In genomic region chr7:66413379-66414114, GRCh38 we compare ENCODE assay signal across 8 cellular contexts.
DNase-seq lines count a peak whose midpoint lies in the region; ATAC-seq and TF ChIP-seq lines count a peak whose summit lies in the region.

No MANE protein-coding gene starts in this region.

- CTCF ChIA-PET in activated CD8-positive, alpha-beta memory T cell treated with anti-CD3 and anti-CD28 coated beads, Interleukin-2, amount 10 ng/mL, durations not matched to agents 7 days and 5 days (lab: Charles Lee), result interaction anchor here (0.7 to 2.2 kb wide), 6 partner anchors 8 to 584 kb away, joined by 3 to 8 read pairs (median 3); no protein-coding TSS in a partner anchor

- no peaks in the 10 kb centered on the region for H3K27me3 Mint-ChIP-seq in activated CD8-positive, alpha-beta memory T cell treated with anti-CD3 and anti-CD28 coated beads, Interleukin-2, amount 10 ng/mL, durations not matched to agents 7 days and 5 days

- TF ChIP-seq CTCF in lung (IDR thresholded peaks at IDR 0.05; ENCODE audit: control extremely low read depth, extremely low read depth), result no peak

- peaks cover 25% of the 10 kb centered on the region for H3K4me1 Mint-ChIP-seq in activated CD8-positive, alpha-beta memory T cell treated with anti-CD3 and anti-CD28 coated beads, Interleukin-2, amount 10 ng/mL, durations not matched to agents 7 days and 5 days

- peak; percentile 59 for ATAC-seq in HG02610 (IDR thresholded peaks at IDR 0.05; ENCODE audit: unreplicated experiment)
- ATAC-seq in activated CD8-positive, alpha-beta memory T cell treated with anti-CD3 and anti-CD28 coated beads, Interleukin-2, amount 10 ng/mL, durations not matched to agents 7 days and 5 days, result peak; percentile 86
- peak; percentile 82 for ATAC-seq in lung (ENCODE audit: insufficient read depth, low FRiP score)

- no peaks in the 10 kb centered on the region for H3K36me3 ChIP-seq in effector memory CD4-positive, alpha-beta T cell (ENCODE audit: control insufficient read depth, insufficient read depth, low read length)
- peaks cover 0 to 5% of the 10 kb centered on the region in 2 donors for H3K36me3 ChIP-seq in lung (ENCODE audit: control insufficient read depth in 2 of 2, insufficient read depth in 2 of 2, low read length in 2 of 2)

- no peaks in the 10 kb centered on the region for H3K36me3 Mint-ChIP-seq in activated CD8-positive, alpha-beta memory T cell treated with anti-CD3 and anti-CD28 coated beads, Interleukin-2, amount 10 ng/mL, durations not matched to agents 7 days and 5 days

- peak overlapping the region; percentile 21 for H3K27ac ChIP-seq in effector memory CD4-positive, alpha-beta T cell (ENCODE audit: insufficient read depth, low read length, poor library complexity, severe bottlenecking)
- no peak overlapping the region for H3K27ac ChIP-seq in lung (ENCODE audit: low read depth in 1 of 2, low read length in 1 of 2)

- no peaks in the 10 kb centered on the region for H3K9me3 ChIP-seq in effector memory CD4-positive, alpha-beta T cell (ENCODE audit: control insufficient read depth, low read length)
- H3K9me3 ChIP-seq in lung (ENCODE audit: control insufficient read depth in 2 of 2, insufficient read depth in 1 of 2, low read length in 1 of 2), result no peaks in the 10 kb centered on the region

- H3K4me3 Mint-ChIP-seq in activated CD8-positive, alpha-beta memory T cell treated with anti-CD3 and anti-CD28 coated beads, Interleukin-2, amount 10 ng/mL, durations not matched to agents 7 days and 5 days, result peak overlapping the region; percentile 60

- H3K4me3 ChIP-seq in effector memory CD4-positive, alpha-beta T cell (ENCODE audit: insufficient read depth, low read depth, low read length, poor library complexity, severe bottlenecking), result peak overlapping the region; percentile 56
- peak overlapping the region; percentile 41 for H3K4me3 ChIP-seq in lung

- no peaks in the 10 kb centered on the region for H3K9me3 Mint-ChIP-seq in activated CD8-positive, alpha-beta memory T cell treated with anti-CD3 and anti-CD28 coated beads, Interleukin-2, amount 10 ng/mL, durations not matched to agents 7 days and 5 days (ENCODE audit: low read depth)

- H3K27me3 ChIP-seq in effector memory CD4-positive, alpha-beta T cell (replicated peaks; ENCODE audit: control insufficient read depth, insufficient read depth, low read length, poor library complexity, severe bottlenecking), result no peaks in the 10 kb centered on the region
- H3K27me3 ChIP-seq in lung (ENCODE audit: control insufficient read depth, insufficient read depth), result no peaks in the 10 kb centered on the region

- WGBS in lung, 2 donors, result 3 to 7% methylated on average over 47 to 49 of the region's 49 CpGs

- H3K27ac Mint-ChIP-seq in activated CD8-positive, alpha-beta memory T cell treated with anti-CD3 and anti-CD28 coated beads, Interleukin-2, amount 10 ng/mL, durations not matched to agents 7 days and 5 days, result peak overlapping the region; percentile 56

- DNase-seq in ELF-1 (ENCODE audit: low read depth, low spot score) (peak; percentile 94), NCI-H2227 (lab: John Stamatoyannopoulos, UW; ENCODE audit: unreplicated experiment) (peak; percentile 98), lung (ENCODE audit: low spot score) (peak; percentile 83), RKO (ENCODE audit: low spot score) (no peak)
- DNase-seq in activated CD8-positive, alpha-beta memory T cell treated with anti-CD3 and anti-CD28 coated beads, Interleukin-2, amount 10 ng/mL, durations not matched to agents 7 days and 5 days, result peak; percentile 85
- DNase-seq in effector memory CD4-positive, alpha-beta T cell, result peak; percentile 69 to 81 (median 75)
- peak; percentile 75 to 81 for DNase-seq in stimulated activated CD4-positive, alpha-beta T cell treated with anti-CD3 and anti-CD28 coated beads, Interleukin-4, amount 100 ng/mL, for 48 hours (ENCODE audit: low read depth in 2 of 2)

- H3K4me1 ChIP-seq in effector memory CD4-positive, alpha-beta T cell (ENCODE audit: control insufficient read depth, insufficient read depth, low read length, poor library complexity, severe bottlenecking), result peaks cover 10% of the 10 kb centered on the region
- H3K4me1 ChIP-seq in lung (ENCODE audit: control insufficient read depth in 2 of 2, insufficient read depth in 2 of 2, low read length in 2 of 2), result peaks cover 0 to 8% of the 10 kb centered on the region in 2 donors
